1 cellular context compared by ENCODE assay signal in genomic region chr16:53779186-53779585, GRCh38.
TF ChIP-seq lines count a peak whose summit lies in the region.

No MANE protein-coding gene starts in this region.

TF ChIP-seq in GM23338, 12 proteins besides CTCF, POLR2A, EP300 and RAD21 (continued from another document):
- TF ChIP-seq ZNF462 (CRISPR knock-in tag; IDR thresholded peaks at IDR 0.05): no peak
- TF ChIP-seq EZH2phosphoT487 (IDR thresholded peaks at IDR 0.05; ENCODE audit: unreplicated experiment): no peak
- TF ChIP-seq NANOG (IDR thresholded peaks at IDR 0.05; ENCODE audit: borderline replicate concordance): no peak
- no peak for TF ChIP-seq STAT1 (IDR thresholded peaks at IDR 0.05; ENCODE audit: unreplicated experiment)
